1 cellular context compared by ENCODE assay signal in genomic region chr21:37047079-37047478, GRCh38.
TF ChIP-seq lines count a peak whose summit lies in the region.

No MANE protein-coding gene starts in this region.

TF ChIP-seq in K562, 482 proteins besides CTCF, POLR2A, EP300 and RAD21:
- TF ChIP-seq NFXL1 (CRISPR knock-in tag; IDR thresholded peaks at IDR 0.05) = no peak
- no peak for TF ChIP-seq ETV5 (CRISPR knock-in tag; IDR thresholded peaks at IDR 0.05; ENCODE audit: low read depth)
- TF ChIP-seq ZNF316 (IDR thresholded peaks at IDR 0.05) = peak; percentile 31
- no peak for TF ChIP-seq TSC22D4 (tag; IDR thresholded peaks at IDR 0.05)
- no peak for TF ChIP-seq NFATC3 (IDR thresholded peaks at IDR 0.05)
- TF ChIP-seq NFE2 (IDR thresholded peaks at IDR 0.05; ENCODE audit: low read depth) = peak; percentile 50
- TF ChIP-seq ZSCAN29 (IDR thresholded peaks at IDR 0.05) = no peak
- no peak for TF ChIP-seq MYNN (IDR thresholded peaks at IDR 0.05)
- no peak for TF ChIP-seq MYNN (CRISPR knock-in tag; IDR thresholded peaks at IDR 0.05)
- no peak for TF ChIP-seq CREM (IDR thresholded peaks at IDR 0.05; ENCODE audit: low read depth)
- no peak for TF ChIP-seq FOXK2 (conservative IDR thresholded peaks at IDR 0.05 in 1 of 2, IDR thresholded peaks at IDR 0.05 in 1 of 2; ENCODE audit: low read depth in 2 of 2)
- TF ChIP-seq MAFG (tag; conservative IDR thresholded peaks at IDR 0.05) = peak; percentile 17; the same call in 1 of the 2 replicates
- TF ChIP-seq C11orf30 (IDR thresholded peaks at IDR 0.05; ENCODE audit: low read depth) = peak; percentile 47; the same call in 1 of the 2 replicates
- no peak for TF ChIP-seq RBM14 (IDR thresholded peaks at IDR 0.05; ENCODE audit: borderline replicate concordance, insufficient read depth, low read depth, low read length)
